1 cellular context compared by ENCODE assay signal in the genomic region with DNA sequence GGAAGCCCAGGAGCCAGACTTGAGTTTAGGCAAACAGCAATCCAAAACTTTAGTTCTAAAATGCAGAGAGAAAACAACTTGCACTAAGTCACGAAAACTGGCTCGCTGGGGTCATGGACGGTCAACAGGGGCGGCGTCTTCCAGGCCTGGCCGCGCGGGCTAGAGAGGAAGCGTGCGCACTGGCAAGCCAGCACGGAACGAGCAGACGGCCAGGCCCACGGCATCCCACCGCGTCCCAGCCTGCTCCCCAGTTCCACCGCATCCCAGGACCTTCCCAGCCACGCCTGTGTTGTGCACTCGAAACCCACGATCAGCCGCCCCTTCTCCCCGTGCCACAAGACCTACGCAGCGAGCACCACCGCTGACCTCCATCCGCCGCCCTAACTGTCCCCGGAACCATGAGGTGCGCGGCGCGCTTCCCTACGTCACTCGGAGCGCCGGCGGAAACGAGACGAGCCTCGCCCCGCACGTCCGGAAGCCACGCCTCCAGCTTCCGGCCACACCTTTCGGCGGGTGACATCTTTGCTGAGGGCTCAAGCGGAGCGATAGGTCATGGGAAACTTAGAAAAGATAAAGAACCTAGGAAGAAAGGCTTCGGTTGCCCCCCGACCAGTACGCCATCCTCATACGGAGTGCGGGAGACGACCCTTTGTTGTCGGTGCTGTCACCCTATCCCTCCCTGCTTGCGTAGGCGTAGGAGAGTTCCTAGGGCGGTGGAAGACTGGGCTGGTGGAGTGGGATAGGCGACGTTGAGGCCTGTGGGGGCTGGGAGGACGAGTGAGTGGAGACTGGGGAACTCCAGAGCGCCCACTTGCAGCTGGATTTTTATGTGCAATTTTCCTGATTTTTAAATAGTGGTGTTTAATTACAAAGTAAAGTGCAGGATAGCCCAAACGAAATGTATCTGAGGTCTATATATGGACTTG.
TF ChIP-seq lines count a peak whose summit lies in the region.

A gene (minus strand): TSS at position 400 of the 926 bp plus-strand sequence. CDS start 2,460 bp downstream, outside the sequence.

TF ChIP-seq in HepG2, 621 proteins besides CTCF, POLR2A, EP300 and RAD21 (continued from another document and continues in another):
- TF ChIP-seq, protein P1, sequence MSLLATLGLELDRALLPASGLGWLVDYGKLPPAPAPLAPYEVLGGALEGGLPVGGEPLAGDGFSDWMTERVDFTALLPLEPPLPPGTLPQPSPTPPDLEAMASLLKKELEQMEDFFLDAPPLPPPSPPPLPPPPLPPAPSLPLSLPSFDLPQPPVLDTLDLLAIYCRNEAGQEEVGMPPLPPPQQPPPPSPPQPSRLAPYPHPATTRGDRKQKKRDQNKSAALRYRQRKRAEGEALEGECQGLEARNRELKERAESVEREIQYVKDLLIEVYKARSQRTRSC (CRISPR knock-in tag; IDR thresholded peaks at IDR 0.05; ENCODE audit: low read depth): peak; percentile 96; the same call in 1 of the 2 replicates
- TF ChIP-seq, protein P2, sequence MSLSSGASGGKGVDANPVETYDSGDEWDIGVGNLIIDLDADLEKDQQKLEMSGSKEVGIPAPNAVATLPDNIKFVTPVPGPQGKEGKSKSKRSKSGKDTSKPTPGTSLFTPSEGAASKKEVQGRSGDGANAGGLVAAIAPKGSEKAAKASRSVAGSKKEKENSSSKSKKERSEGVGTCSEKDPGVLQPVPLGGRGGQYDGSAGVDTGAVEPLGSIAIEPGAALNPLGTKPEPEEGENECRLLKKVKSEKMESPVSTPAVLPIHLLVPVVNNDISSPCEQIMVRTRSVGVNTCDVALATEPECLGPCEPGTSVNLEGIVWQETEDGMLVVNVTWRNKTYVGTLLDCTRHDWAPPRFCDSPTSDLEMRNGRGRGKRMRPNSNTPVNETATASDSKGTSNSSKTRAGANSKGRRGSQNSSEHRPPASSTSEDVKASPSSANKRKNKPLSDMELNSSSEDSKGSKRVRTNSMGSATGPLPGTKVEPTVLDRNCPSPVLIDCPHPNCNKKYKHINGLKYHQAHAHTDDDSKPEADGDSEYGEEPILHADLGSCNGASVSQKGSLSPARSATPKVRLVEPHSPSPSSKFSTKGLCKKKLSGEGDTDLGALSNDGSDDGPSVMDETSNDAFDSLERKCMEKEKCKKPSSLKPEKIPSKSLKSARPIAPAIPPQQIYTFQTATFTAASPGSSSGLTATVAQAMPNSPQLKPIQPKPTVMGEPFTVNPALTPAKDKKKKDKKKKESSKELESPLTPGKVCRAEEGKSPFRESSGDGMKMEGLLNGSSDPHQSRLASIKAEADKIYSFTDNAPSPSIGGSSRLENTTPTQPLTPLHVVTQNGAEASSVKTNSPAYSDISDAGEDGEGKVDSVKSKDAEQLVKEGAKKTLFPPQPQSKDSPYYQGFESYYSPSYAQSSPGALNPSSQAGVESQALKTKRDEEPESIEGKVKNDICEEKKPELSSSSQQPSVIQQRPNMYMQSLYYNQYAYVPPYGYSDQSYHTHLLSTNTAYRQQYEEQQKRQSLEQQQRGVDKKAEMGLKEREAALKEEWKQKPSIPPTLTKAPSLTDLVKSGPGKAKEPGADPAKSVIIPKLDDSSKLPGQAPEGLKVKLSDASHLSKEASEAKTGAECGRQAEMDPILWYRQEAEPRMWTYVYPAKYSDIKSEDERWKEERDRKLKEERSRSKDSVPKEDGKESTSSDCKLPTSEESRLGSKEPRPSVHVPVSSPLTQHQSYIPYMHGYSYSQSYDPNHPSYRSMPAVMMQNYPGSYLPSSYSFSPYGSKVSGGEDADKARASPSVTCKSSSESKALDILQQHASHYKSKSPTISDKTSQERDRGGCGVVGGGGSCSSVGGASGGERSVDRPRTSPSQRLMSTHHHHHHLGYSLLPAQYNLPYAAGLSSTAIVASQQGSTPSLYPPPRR (CRISPR knock-in tag; IDR thresholded peaks at IDR 0.05; ENCODE audit: borderline replicate concordance): peak; percentile 74
- TF ChIP-seq AGO2 (optimal IDR thresholded peaks at IDR 0.05; ENCODE audit: low read depth, low read length) (peak; percentile 90), ADNP (CRISPR knock-in tag; IDR thresholded peaks at IDR 0.05) (no peak; the same call in 1 of the 2 replicates), ZNF350 (CRISPR knock-in tag; IDR thresholded peaks at IDR 0.05; ENCODE audit: borderline replicate concordance, low read depth) (peak; percentile 96), ZNF143 (CRISPR knock-in tag; IDR thresholded peaks at IDR 0.05) (no peak; the same call in 1 of the 2 replicates), NAIF1 (CRISPR knock-in tag; IDR thresholded peaks at IDR 0.05; ENCODE audit: borderline replicate concordance) (peak; percentile 90), IKZF4 (CRISPR knock-in tag; IDR thresholded peaks at IDR 0.05; ENCODE audit: borderline replicate concordance, low read depth, not compliant biosample characterization) (peak; percentile 50), ZEB1 (IDR thresholded peaks at IDR 0.05; ENCODE audit: insufficient replicate concordance, low read depth) (no peak), KMT2B (CRISPR knock-in tag; IDR thresholded peaks at IDR 0.05) (peak; percentile 92), NRL (CRISPR knock-in tag; IDR thresholded peaks at IDR 0.05; ENCODE audit: borderline replicate concordance) (peak; percentile 98), GATA4 (IDR thresholded peaks at IDR 0.05; ENCODE audit: borderline replicate concordance, low read depth) (peak; percentile 49; the same call in 1 of the 2 replicates), ZNF20 (CRISPR knock-in tag; IDR thresholded peaks at IDR 0.05) (no peak), XBP1 (CRISPR knock-in tag; IDR thresholded peaks at IDR 0.05) (no peak), PLRG1 (conservative IDR thresholded peaks at IDR 0.05) (no peak), SUZ12 (IDR thresholded peaks at IDR 0.05; ENCODE audit: low read depth, low read length) (no peak), ZNF607 (CRISPR knock-in tag; IDR thresholded peaks at IDR 0.05; ENCODE audit: borderline replicate concordance) (peak; percentile 96), LCORL (IDR thresholded peaks at IDR 0.05) (no peak), LCORL (CRISPR knock-in tag; IDR thresholded peaks at IDR 0.05) (peak; percentile 82), ZNF737 (CRISPR knock-in tag; IDR thresholded peaks at IDR 0.05; ENCODE audit: borderline replicate concordance) (peak; percentile 94; the same call in 1 of the 2 replicates), NCOA1 (CRISPR knock-in tag; IDR thresholded peaks at IDR 0.05) (peak; percentile 95; the same call in 1 of the 2 replicates), ZNF3 (CRISPR knock-in tag; IDR thresholded peaks at IDR 0.05) (no peak), ZFP90 (CRISPR knock-in tag; IDR thresholded peaks at IDR 0.05; ENCODE audit: borderline replicate concordance) (peak; percentile 98), ZNF367 (CRISPR knock-in tag; IDR thresholded peaks at IDR 0.05; ENCODE audit: borderline replicate concordance) (peak; percentile 46; the same call in 1 of the 2 replicates), SATB2 (CRISPR knock-in tag; IDR thresholded peaks at IDR 0.05) (peak; percentile 93; the same call in 1 of the 2 replicates), NCOA5 (CRISPR knock-in tag; IDR thresholded peaks at IDR 0.05) (no peak), ZFP62 (CRISPR knock-in tag; IDR thresholded peaks at IDR 0.05) (no peak), SNAPC2 (CRISPR knock-in tag; IDR thresholded peaks at IDR 0.05) (0 out of 2 replicates have a peak, but pooled peaks have one; percentile 17), ZNF549 (CRISPR knock-in tag; IDR thresholded peaks at IDR 0.05) (no peak), GPN1 (CRISPR knock-in tag; IDR thresholded peaks at IDR 0.05; ENCODE audit: borderline replicate concordance) (peak; percentile 37; the same call in 1 of the 2 replicates), TEAD3 (CRISPR knock-in tag; optimal IDR thresholded peaks at IDR 0.05; ENCODE audit: borderline replicate concordance) (peak; percentile 77), ZBTB7B (CRISPR knock-in tag; IDR thresholded peaks at IDR 0.05) (no peak), HNRNPL (IDR thresholded peaks at IDR 0.05; ENCODE audit: low read depth, low read length) (peak; percentile 65; the same call in 1 of the 2 replicates), ZSCAN22 (CRISPR knock-in tag; IDR thresholded peaks at IDR 0.05) (0 out of 2 replicates have a peak, but pooled peaks have one; percentile 44), TP53 (CRISPR knock-in tag; conservative IDR thresholded peaks at IDR 0.05) (peak; percentile 90), RFX5 (IDR thresholded peaks at IDR 0.05; ENCODE audit: low read depth, low read length) (no peak; the same call in 1 of the 2 replicates), SNRNP70 (IDR thresholded peaks at IDR 0.05; ENCODE audit: low read depth, low read length) (no peak)
- TF ChIP-seq, protein P3, sequence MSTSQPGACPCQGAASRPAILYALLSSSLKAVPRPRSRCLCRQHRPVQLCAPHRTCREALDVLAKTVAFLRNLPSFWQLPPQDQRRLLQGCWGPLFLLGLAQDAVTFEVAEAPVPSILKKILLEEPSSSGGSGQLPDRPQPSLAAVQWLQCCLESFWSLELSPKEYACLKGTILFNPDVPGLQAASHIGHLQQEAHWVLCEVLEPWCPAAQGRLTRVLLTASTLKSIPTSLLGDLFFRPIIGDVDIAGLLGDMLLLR (CRISPR knock-in tag; IDR thresholded peaks at IDR 0.05): peak; percentile 98
- TF ChIP-seq, protein P4, sequence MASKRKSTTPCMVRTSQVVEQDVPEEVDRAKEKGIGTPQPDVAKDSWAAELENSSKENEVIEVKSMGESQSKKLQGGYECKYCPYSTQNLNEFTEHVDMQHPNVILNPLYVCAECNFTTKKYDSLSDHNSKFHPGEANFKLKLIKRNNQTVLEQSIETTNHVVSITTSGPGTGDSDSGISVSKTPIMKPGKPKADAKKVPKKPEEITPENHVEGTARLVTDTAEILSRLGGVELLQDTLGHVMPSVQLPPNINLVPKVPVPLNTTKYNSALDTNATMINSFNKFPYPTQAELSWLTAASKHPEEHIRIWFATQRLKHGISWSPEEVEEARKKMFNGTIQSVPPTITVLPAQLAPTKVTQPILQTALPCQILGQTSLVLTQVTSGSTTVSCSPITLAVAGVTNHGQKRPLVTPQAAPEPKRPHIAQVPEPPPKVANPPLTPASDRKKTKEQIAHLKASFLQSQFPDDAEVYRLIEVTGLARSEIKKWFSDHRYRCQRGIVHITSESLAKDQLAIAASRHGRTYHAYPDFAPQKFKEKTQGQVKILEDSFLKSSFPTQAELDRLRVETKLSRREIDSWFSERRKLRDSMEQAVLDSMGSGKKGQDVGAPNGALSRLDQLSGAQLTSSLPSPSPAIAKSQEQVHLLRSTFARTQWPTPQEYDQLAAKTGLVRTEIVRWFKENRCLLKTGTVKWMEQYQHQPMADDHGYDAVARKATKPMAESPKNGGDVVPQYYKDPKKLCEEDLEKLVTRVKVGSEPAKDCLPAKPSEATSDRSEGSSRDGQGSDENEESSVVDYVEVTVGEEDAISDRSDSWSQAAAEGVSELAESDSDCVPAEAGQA (IDR thresholded peaks at IDR 0.05; ENCODE audit: low read depth): peak; percentile 96
- TF ChIP-seq, protein P4 (CRISPR knock-in tag; IDR thresholded peaks at IDR 0.05; ENCODE audit: borderline replicate concordance): 0 out of 2 replicates have a peak, but pooled peaks have one; percentile 58
- TF ChIP-seq, protein P5, sequence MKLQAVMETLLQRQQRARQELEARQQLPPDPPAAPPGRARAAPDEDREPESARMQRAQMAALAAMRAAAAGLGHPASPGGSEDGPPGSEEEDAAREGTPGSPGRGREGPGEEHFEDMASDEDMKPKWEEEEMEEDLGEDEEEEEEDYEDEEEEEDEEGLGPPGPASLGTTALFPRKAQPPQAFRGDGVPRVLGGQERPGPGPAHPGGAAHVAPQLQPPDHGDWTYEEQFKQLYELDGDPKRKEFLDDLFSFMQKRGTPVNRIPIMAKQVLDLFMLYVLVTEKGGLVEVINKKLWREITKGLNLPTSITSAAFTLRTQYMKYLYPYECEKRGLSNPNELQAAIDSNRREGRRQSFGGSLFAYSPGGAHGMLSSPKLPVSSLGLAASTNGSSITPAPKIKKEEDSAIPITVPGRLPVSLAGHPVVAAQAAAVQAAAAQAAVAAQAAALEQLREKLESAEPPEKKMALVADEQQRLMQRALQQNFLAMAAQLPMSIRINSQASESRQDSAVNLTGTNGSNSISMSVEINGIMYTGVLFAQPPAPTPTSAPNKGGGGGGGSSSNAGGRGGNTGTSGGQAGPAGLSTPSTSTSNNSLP (IDR thresholded peaks at IDR 0.05; ENCODE audit: low read depth, low read length): 0 out of 2 replicates have a peak, but pooled peaks have one; percentile 32
- TF ChIP-seq, protein P6, sequence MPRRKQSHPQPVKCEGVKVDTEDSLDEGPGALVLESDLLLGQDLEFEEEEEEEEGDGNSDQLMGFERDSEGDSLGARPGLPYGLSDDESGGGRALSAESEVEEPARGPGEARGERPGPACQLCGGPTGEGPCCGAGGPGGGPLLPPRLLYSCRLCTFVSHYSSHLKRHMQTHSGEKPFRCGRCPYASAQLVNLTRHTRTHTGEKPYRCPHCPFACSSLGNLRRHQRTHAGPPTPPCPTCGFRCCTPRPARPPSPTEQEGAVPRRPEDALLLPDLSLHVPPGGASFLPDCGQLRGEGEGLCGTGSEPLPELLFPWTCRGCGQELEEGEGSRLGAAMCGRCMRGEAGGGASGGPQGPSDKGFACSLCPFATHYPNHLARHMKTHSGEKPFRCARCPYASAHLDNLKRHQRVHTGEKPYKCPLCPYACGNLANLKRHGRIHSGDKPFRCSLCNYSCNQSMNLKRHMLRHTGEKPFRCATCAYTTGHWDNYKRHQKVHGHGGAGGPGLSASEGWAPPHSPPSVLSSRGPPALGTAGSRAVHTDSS (CRISPR knock-in tag; conservative IDR thresholded peaks at IDR 0.05): no peak
